In the genomic region with DNA sequence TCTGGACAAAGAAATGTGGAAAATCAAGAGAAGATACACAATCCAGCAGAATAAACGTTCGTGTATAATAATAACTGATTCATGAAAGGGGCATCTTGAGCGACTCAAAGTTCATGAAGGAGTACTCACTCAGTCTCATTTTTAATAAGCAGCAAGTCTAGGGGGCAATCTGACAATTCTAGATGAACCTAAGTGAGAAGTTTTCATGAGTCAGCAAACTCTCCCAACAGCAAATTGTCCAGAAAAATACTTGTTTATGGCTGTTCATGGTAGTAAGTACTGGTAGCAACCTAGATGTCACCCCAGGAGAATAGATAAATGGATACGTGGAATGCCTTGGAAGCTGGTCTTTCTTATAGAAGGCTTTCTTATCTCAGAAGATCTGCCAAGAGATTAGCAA, we compare ENCODE assay signal across 25 cellular contexts.
A peak's percentile ranks its signal among the peaks of the same experiment; 100 is the strongest.
DNase-seq lines count a peak whose midpoint lies in the region; ATAC-seq, FAIRE-seq and TF ChIP-seq lines count a peak whose summit lies in the region.
"Had no signal": no experiment of that assay in that cellular context is flagged by ENCODE, and none has a peak within 500 bp of the region (broad histone marks: within the 10 kb centered on the region; RNA-seq: fewer than 3 reads in every experiment).

No MANE protein-coding gene starts in this region.

- TF ChIP-seq EP300 in A549 (IDR thresholded peaks at IDR 0.05) (no peak), K562 (IDR thresholded peaks at IDR 0.05; ENCODE audit: low read length) (no peak)

- no peaks in the 10 kb centered on the region for H3K79me1 ChIP-seq in trophoblast cell (ENCODE audit: low read length)

- DNase-seq in A549 (ENCODE audit: low read depth in 1 of 2, low spot score in 1 of 2) = no peak
- DNase-seq in EH (ENCODE audit: low read depth) = peak; percentile 17
- DNase-seq in K562 (ENCODE audit: extremely low read depth in 1 of 4, low spot score in 3 of 4) = no peak
- peak; percentile 18 to 83 for DNase-seq in trophoblast cell
- no peak for DNase-seq in naive thymus-derived CD4-positive, alpha-beta T cell
- DNase-seq in foreskin fibroblast = no peak
- no peak for DNase-seq in H54 (ENCODE audit: insufficient read length, low spot score)
- DNase-seq in Right ventricle myocardium superior = no peak
- DNase-seq: 8988T; AML-193; Caco-2; Calu3; CD4-positive, alpha-beta T cell; CD8-positive, alpha-beta T cell; DMS79 treated with DMSO at 0.1 percent for 48 hours; EL; GDM1 had no signal

- H3K4me3 ChIP-seq in A549 = no peak overlapping the region
- H3K4me3 ChIP-seq in K562 = no peak overlapping the region
- no peak overlapping the region for H3K4me3 ChIP-seq in trophoblast cell (ENCODE audit: low read depth, low read length)
- H3K4me3 ChIP-seq in naive thymus-derived CD4-positive, alpha-beta T cell (ENCODE audit: low read length) = no peak overlapping the region
- no peak overlapping the region for H3K4me3 ChIP-seq in foreskin fibroblast (ENCODE audit: low read depth in 1 of 2, low read length in 2 of 2)
- H3K4me3 ChIP-seq: BLaER1 treated with 17β-estradiol and CSF1 and Interleukin-3, amounts not matched to agents 10 nM and 100 nM; GM12878 had no signal

- intact Hi-C loops in K562 (cut with micrococcal nuclease) (no loop called here), Right ventricle myocardium superior (cut with DNase I) (no loop called here)
- intact Hi-C loops in naive thymus-derived CD4-positive, alpha-beta T cell (cut with micrococcal nuclease) = no loop called here

- no peak overlapping the region for H3K23ac ChIP-seq in trophoblast cell (ENCODE audit: low read length)

- no peak overlapping the region for H2AK5ac ChIP-seq in trophoblast cell (ENCODE audit: low read length)

- no peaks in the 10 kb centered on the region for H4K20me1 ChIP-seq in K562 (replicated peaks; ENCODE audit: control insufficient read depth, insufficient read depth, low read length)
- H4K20me1 ChIP-seq: BLaER1 treated with 17β-estradiol and CSF1 and Interleukin-3, amounts not matched to agents 10 nM and 100 nM had no signal

- H3K27me3 ChIP-seq in K562 (ENCODE audit: control insufficient read depth in 2 of 2, insufficient read depth in 2 of 2, low read length in 2 of 2) (no peaks in the 10 kb centered on the region), trophoblast cell (ENCODE audit: insufficient read depth, low read length) (no peaks in the 10 kb centered on the region)
- no peaks in the 10 kb centered on the region for H3K27me3 ChIP-seq in naive thymus-derived CD4-positive, alpha-beta T cell (ENCODE audit: control insufficient read depth in 2 of 2, insufficient read depth in 2 of 2, low read length in 2 of 2)
- H3K27me3 ChIP-seq: BLaER1 treated with 17β-estradiol and CSF1 and Interleukin-3, amounts not matched to agents 10 nM and 100 nM had no signal

- in situ Hi-C loops in K562 (cut with MboI) = no loop called here

- H3K9me3 Mint-ChIP-seq in naive thymus-derived CD4-positive, alpha-beta T cell = peaks cover 0 to 6% (median 0%) of the 10 kb centered on the region in 11 donors

- H3K79me2 ChIP-seq in K562 (ENCODE audit: control insufficient read depth, insufficient read depth, low read length) (no peaks in the 10 kb centered on the region), trophoblast cell (ENCODE audit: control insufficient read depth, insufficient read depth, low read length, poor library complexity) (no peaks in the 10 kb centered on the region)

- POLR2A ChIA-PET in A549 (lab: Yijun Ruan, JAX) (no interaction called here), K562 (lab: Yijun Ruan, JAX) (no interaction called here)
- POLR2A ChIA-PET in naive thymus-derived CD4-positive, alpha-beta T cell (lab: Charles Lee) = no interaction called here

- H3K4me3 Mint-ChIP-seq in naive thymus-derived CD4-positive, alpha-beta T cell = no peak overlapping the region
- H3K4me3 Mint-ChIP-seq: B cell; CD4-positive, alpha-beta T cell; CD8-positive, alpha-beta T cell had no signal

- no peak for ATAC-seq in A549
- ATAC-seq in K562 = no peak
- no peak for ATAC-seq in naive thymus-derived CD4-positive, alpha-beta T cell
- ATAC-seq in Right ventricle myocardium superior (ENCODE audit: poor library complexity) = no peak
- ATAC-seq: CD8-positive, alpha-beta T cell; GM12878 had no signal

- BruUV-seq in K562 (replicated peaks; lab: Mats Ljungman, UMichigan) = no TSS peak

- no peak overlapping the region for H3K27ac ChIP-seq in A549
- no peak overlapping the region for H3K27ac ChIP-seq in K562 (ENCODE audit: extremely low read depth, low read depth, low read length)
- H3K27ac ChIP-seq in trophoblast cell (ENCODE audit: low read depth, low read length) = no peak overlapping the region
- H3K27ac ChIP-seq in naive thymus-derived CD4-positive, alpha-beta T cell (ENCODE audit: low read depth, low read length) = no peak overlapping the region
- H3K27ac ChIP-seq: BLaER1 treated with 17β-estradiol and CSF1 and Interleukin-3, amounts not matched to agents 10 nM and 100 nM; C4-2B had no signal

- H4K91ac ChIP-seq in trophoblast cell (ENCODE audit: low read depth, low read length) = no peak overlapping the region

- H3K9ac ChIP-seq in K562 (ENCODE audit: insufficient read depth in 1 of 2, low read depth in 2 of 2, low read length in 2 of 2) (no peak overlapping the region), trophoblast cell (ENCODE audit: low read length) (no peak overlapping the region)
- H3K9ac ChIP-seq: BLaER1 treated with 17β-estradiol and CSF1 and Interleukin-3, amounts not matched to agents 10 nM and 100 nM had no signal

- H2BK5ac ChIP-seq in trophoblast cell (ENCODE audit: low read depth, low read length, poor library complexity) = no peak overlapping the region

- no peaks in the 10 kb centered on the region for H3K9me1 ChIP-seq in K562 (ENCODE audit: control insufficient read depth, insufficient read depth, low read length)

- 4% methylated on average over 4 of the region's 4 CpGs for WGBS in A549 (ENCODE audit: missing lambda C conversion rate)
- WGBS in K562 (ENCODE audit: insufficient coverage, low coverage, missing lambda C conversion rate) = 2% methylated on average over 4 of the region's 4 CpGs
- no CpG with 5 or more reads among the region's 4 CpGs for WGBS in trophoblast cell (ENCODE audit: extremely low coverage, insufficient coverage, insufficient read length)

- no peak overlapping the region for H3K4ac ChIP-seq in trophoblast cell (ENCODE audit: low read depth, low read length)

- H3K9me3 ChIP-seq in A549 = no peaks in the 10 kb centered on the region
- peaks cover 2% of the 10 kb centered on the region; the same call in 1 of the 2 replicates for H3K9me3 ChIP-seq in K562 (replicated peaks; ENCODE audit: control insufficient read depth, insufficient read depth, low read depth, low read length)
- H3K9me3 ChIP-seq in trophoblast cell (ENCODE audit: insufficient read depth, low read depth, low read length) = no peaks in the 10 kb centered on the region
- H3K9me3 ChIP-seq in naive thymus-derived CD4-positive, alpha-beta T cell (ENCODE audit: control insufficient read depth in 2 of 3, low read length in 3 of 3) = no peaks in the 10 kb centered on the region

- no peaks in the 10 kb centered on the region for H3K4me1 ChIP-seq in A549
- no peaks in the 10 kb centered on the region for H3K4me1 ChIP-seq in K562 (replicated peaks in 1 of 2; ENCODE audit: control insufficient read depth in 2 of 2, insufficient read depth in 2 of 2, low read length in 2 of 2)
- H3K4me1 ChIP-seq in trophoblast cell (ENCODE audit: control insufficient read depth in 1 of 2, insufficient read depth in 2 of 2, low read length in 2 of 2) = peaks cover 0 to 2% of the 10 kb centered on the region in 2 experiments
- H3K4me1 ChIP-seq in naive thymus-derived CD4-positive, alpha-beta T cell (ENCODE audit: control insufficient read depth in 2 of 2, insufficient read depth in 2 of 2, low read length in 2 of 2) = no peaks in the 10 kb centered on the region
- H3K4me1 ChIP-seq: BLaER1 treated with 17β-estradiol and CSF1 and Interleukin-3, amounts not matched to agents 10 nM and 100 nM; Caco-2 had no signal

- H3K4me2 ChIP-seq in A549 (no peak overlapping the region), K562 (ENCODE audit: insufficient read depth, low read length) (no peak overlapping the region), trophoblast cell (ENCODE audit: low read length) (no peak overlapping the region)
- H3K4me2 ChIP-seq: BLaER1 treated with 17β-estradiol and CSF1 and Interleukin-3, amounts not matched to agents 10 nM and 100 nM had no signal

- no peaks in the 10 kb centered on the region for H3K4me1 Mint-ChIP-seq in naive thymus-derived CD4-positive, alpha-beta T cell
- H3K4me1 Mint-ChIP-seq: B cell had no signal

- H3K27me3 Mint-ChIP-seq in naive thymus-derived CD4-positive, alpha-beta T cell = no peaks in the 10 kb centered on the region
- H3K27me3 Mint-ChIP-seq: B cell; CD4-positive, alpha-beta T cell had no signal

- no peak overlapping the region for H2AFZ ChIP-seq in K562 (ENCODE audit: low read depth, low read length)
- no peak overlapping the region for H2AFZ ChIP-seq in trophoblast cell (ENCODE audit: insufficient read depth, low read length, poor library complexity)

- no peaks in the 10 kb centered on the region for H3K36me3 ChIP-seq in K562 (ENCODE audit: control insufficient read depth, insufficient read depth, low read length)
- H3K36me3 ChIP-seq in trophoblast cell (ENCODE audit: control insufficient read depth in 1 of 2, insufficient read depth in 2 of 2, low read length in 2 of 2) = no peaks in the 10 kb centered on the region
- H3K36me3 ChIP-seq in naive thymus-derived CD4-positive, alpha-beta T cell (ENCODE audit: control insufficient read depth in 2 of 3, insufficient read depth in 3 of 3, low read length in 3 of 3) = no peaks in the 10 kb centered on the region
- H3K36me3 ChIP-seq: BLaER1 treated with 17β-estradiol and CSF1 and Interleukin-3, amounts not matched to agents 10 nM and 100 nM had no signal

- no peak for TF ChIP-seq POLR2A in A549 (IDR thresholded peaks at IDR 0.05; ENCODE audit: low read length)
- TF ChIP-seq POLR2A in K562 (conservative IDR thresholded peaks at IDR 0.05) = no peak
- no peak for TF ChIP-seq POLR2A in H54 (IDR thresholded peaks at IDR 0.05; ENCODE audit: low read depth, low read length)

- CTCF ChIA-PET in A549 (lab: Yijun Ruan, JAX) = interaction anchor here (0.8 kb wide), 1 partner anchor 23 kb away, joined by 3 read pairs; no protein-coding TSS in a partner anchor
- CTCF ChIA-PET in K562 (lab: Yijun Ruan, JAX; ENCODE audit: low intra/inter-chr PET ratio) = no interaction called here
- CTCF ChIA-PET in naive thymus-derived CD4-positive, alpha-beta T cell (lab: Charles Lee) = no interaction called here

- H3K36me3 Mint-ChIP-seq in naive thymus-derived CD4-positive, alpha-beta T cell = no peaks in the 10 kb centered on the region
- H3K36me3 Mint-ChIP-seq: CD8-positive, alpha-beta T cell had no signal

- no peak overlapping the region for H3K27ac Mint-ChIP-seq in naive thymus-derived CD4-positive, alpha-beta T cell
- H3K27ac Mint-ChIP-seq: B cell; CD4-positive, alpha-beta T cell; CD8-positive, alpha-beta T cell had no signal

- no peak overlapping the region for H3K18ac ChIP-seq in trophoblast cell (ENCODE audit: low read length)

- no peak overlapping the region for H3K14ac ChIP-seq in trophoblast cell (ENCODE audit: low read length)

- no peak overlapping the region for H2BK12ac ChIP-seq in trophoblast cell (ENCODE audit: low read length)

- no peak overlapping the region for H4K8ac ChIP-seq in trophoblast cell (ENCODE audit: low read depth, low read length)

- H4K12ac ChIP-seq in trophoblast cell (ENCODE audit: low read depth, low read length) = no peak overlapping the region

- FAIRE-seq in A549 (lab: Jason Lieb, UNC) (no peak), K562 (lab: Jason Lieb, UNC) (no peak), H54 (lab: Jason Lieb, UNC) (no peak)
- FAIRE-seq: A204.1, D721Med, GM12878, GM12892, GM18507 had no signal

- no peak overlapping the region for H2BK120ac ChIP-seq in trophoblast cell (ENCODE audit: insufficient read depth, low read length, poor library complexity)

- no peak for TF ChIP-seq RAD21 in A549 (conservative IDR thresholded peaks at IDR 0.05 in 1 of 2, IDR thresholded peaks at IDR 0.05 in 1 of 2)
- no peak for TF ChIP-seq RAD21 in K562 (CRISPR knock-in tag; conservative IDR thresholded peaks at IDR 0.05 in 1 of 2, IDR thresholded peaks at IDR 0.05 in 1 of 2)

- TF ChIP-seq CTCF in A549 (IDR thresholded peaks at IDR 0.05) (no peak), K562 (IDR thresholded peaks at IDR 0.05 in 2 of 3, conservative IDR thresholded peaks at IDR 0.05 in 1 of 3; ENCODE audit: insufficient read depth in 2 of 3, low read depth in 1 of 3, low read length in 3 of 3) (no peak), foreskin fibroblast (IDR thresholded peaks at IDR 0.05; ENCODE audit: low read depth, low read length) (no peak)

Comparison
In these comparisons a context has a peak if more than half of its experiments do, and no peak if none do; other contexts are left out.
1. DNase-seq: peak in EH (single experiment) and trophoblast cell (2 of 2); none in A549 (0 of 2), K562 (0 of 4), naive thymus-derived CD4-positive, alpha-beta T cell (0 of 9), foreskin fibroblast (0 of 2), H54 (single experiment) and Right ventricle myocardium superior (single experiment).
2. Of the 35 proteins assayed by ChIP-seq in both K562 and A549: peak only in K562: none; only in A549: none; in both: MAFK; in neither: 34.